In the genomic region with DNA sequence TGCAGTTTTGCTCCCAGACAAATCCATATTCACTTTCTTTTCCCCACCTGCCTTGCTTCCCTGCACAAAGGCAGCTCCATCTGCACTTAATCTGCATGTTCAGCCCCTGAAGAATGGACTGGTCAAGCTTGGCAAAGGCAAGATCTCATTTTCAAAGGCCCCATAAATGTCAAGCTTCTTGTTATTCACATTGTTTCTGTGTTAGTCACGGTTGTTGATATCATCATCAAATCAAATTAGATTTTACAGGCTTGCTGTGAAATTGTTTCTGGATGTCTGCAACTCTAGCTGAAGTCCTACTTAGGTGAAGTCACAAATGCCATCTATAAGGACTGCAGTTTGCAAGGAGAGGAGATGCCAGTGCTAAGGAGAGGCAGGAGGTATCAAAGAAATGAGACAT, we compare ENCODE assay signal across 21 cellular contexts.
DNase-seq lines count a peak whose midpoint lies in the region; TF ChIP-seq lines count a peak whose summit lies in the region.
"Had no signal": no experiment of that assay in that cellular context is flagged by ENCODE, and none has a peak within 500 bp of the region (broad histone marks: within the 10 kb centered on the region; RNA-seq: fewer than 3 reads in every experiment).

No MANE protein-coding gene starts in this region.

- TF ChIP-seq EP300 in SK-N-SH (IDR thresholded peaks at IDR 0.05; ENCODE audit: borderline replicate concordance in 1 of 2, low read depth in 1 of 2, low read length in 1 of 2), result no peak

- H3F3A ChIP-seq in GM23248 (ENCODE audit: insufficient read depth) (no peaks in the 10 kb centered on the region), SK-N-SH (replicated peaks; ENCODE audit: insufficient read depth) (no peaks in the 10 kb centered on the region), PC-9 (ENCODE audit: insufficient read depth, low read depth) (no peaks in the 10 kb centered on the region)

- TF ChIP-seq RAD21 in SK-N-SH (IDR thresholded peaks at IDR 0.05; ENCODE audit: low read length), result no peak

- H3K27me3 Mint-ChIP-seq in activated T-helper 2 cell treated with anti-CD3 and anti-CD28 coated beads, Interferon-gamma antibody, Interleukin-2, Interleukin-4, amounts not matched to agents 10 μg/mL and 5 μg/mL and 100 μg/mL, durations not matched to agents 14 hours and 24 hours and 36 hours (ENCODE audit: low read depth), result no peaks in the 10 kb centered on the region

- H3K36me3 ChIP-seq in GM23248 (ENCODE audit: low read depth) (no peaks in the 10 kb centered on the region), SK-N-SH (replicated peaks in 1 of 2; ENCODE audit: control insufficient read depth in 1 of 2, insufficient read depth in 2 of 2, low read length in 1 of 2) (no peaks in the 10 kb centered on the region), PC-9 (ENCODE audit: low read depth) (no peaks in the 10 kb centered on the region)
- H3K36me3 ChIP-seq: BE2C, Peyer's patch, SJCRH30 had no signal

- no peaks in the 10 kb centered on the region for H3K4me1 Mint-ChIP-seq in activated T-helper 2 cell treated with anti-CD3 and anti-CD28 coated beads, Interferon-gamma antibody, Interleukin-2, Interleukin-4, amounts not matched to agents 10 μg/mL and 5 μg/mL and 100 μg/mL, durations not matched to agents 14 hours and 24 hours and 36 hours (ENCODE audit: low read depth)

- H3K9ac ChIP-seq in GM23248, result no peak overlapping the region
- H3K9ac ChIP-seq in SK-N-SH, result no peak overlapping the region
- H3K9ac ChIP-seq: KMS-11 had no signal

- CTCF ChIA-PET in SK-N-SH (lab: Yijun Ruan, JAX), result interaction anchor here (2.5 kb wide), 1 partner anchor 44 kb away, joined by 10 read pairs; no protein-coding TSS in a partner anchor
- CTCF ChIA-PET in PC-9 (lab: Charles Lee), result no interaction called here
- CTCF ChIA-PET in GM10248 (lab: Yijun Ruan, JAX), result no interaction called here

- intact Hi-C loops in PC-9 (cut with micrococcal nuclease; ENCODE audit: unreplicated experiment), result no loop called here
- intact Hi-C loops in activated T-helper 2 cell treated with anti-CD3 and anti-CD28 coated beads, Interferon-gamma antibody, Interleukin-2, Interleukin-4, amounts not matched to agents 10 μg/mL and 5 μg/mL and 100 μg/mL, durations not matched to agents 14 hours and 24 hours and 36 hours (cut with micrococcal nuclease), result no loop called here

- in situ Hi-C loops in GM23248 (cut with MboI), result no loop called here

- DNase-seq in A172 (ENCODE audit: low spot score), result peak; percentile 45
- peak; percentile 1 for DNase-seq in GM23248
- DNase-seq in SK-N-SH, result no peak
- DNase-seq in iris pigment epithelial cell (ENCODE audit: low read depth), result peak; percentile 1
- DNase-seq in COLO668 (lab: John Stamatoyannopoulos, UW; ENCODE audit: unreplicated experiment), result no peak
- no peak for DNase-seq in PC-9
- DNase-seq in GM10248 (ENCODE audit: extremely low spot score), result no peak
- no peak for DNase-seq in activated T-helper 2 cell treated with anti-CD3 and anti-CD28 coated beads, Interferon-gamma antibody, Interleukin-2, Interleukin-4, amounts not matched to agents 10 μg/mL and 5 μg/mL and 100 μg/mL, durations not matched to agents 14 hours and 24 hours and 36 hours (ENCODE audit: low spot score)
- DNase-seq: BE2C; DMS79 treated with DMSO at 0.1 percent for 48 hours; IMR-90; NCI-H187; NCI-H2107; NCI-H524; NCI-H774; NK-92 treated with Interleukin-12 subunit alpha and Interleukin-12 subunit beta, amount 100 ng/mL, for 24 hours; Peyer's patch; SJCRH30 had no signal

- no peak overlapping the region for H3K4me3 Mint-ChIP-seq in activated T-helper 2 cell treated with anti-CD3 and anti-CD28 coated beads, Interferon-gamma antibody, Interleukin-2, Interleukin-4, amounts not matched to agents 10 μg/mL and 5 μg/mL and 100 μg/mL, durations not matched to agents 14 hours and 24 hours and 36 hours (ENCODE audit: low read depth)
- H3K4me3 Mint-ChIP-seq: T-helper 1 cell treated with Interleukin-12 subunit alpha and Interleukin-12 subunit beta and Interleukin-4 antibody, amounts not matched to agents 30 μg/mL and 1 μg/mL, for 36 hours had no signal

- H3K4me1 ChIP-seq in GM23248 (ENCODE audit: insufficient read depth) (no peaks in the 10 kb centered on the region), SK-N-SH (ENCODE audit: control insufficient read depth in 1 of 2, insufficient read depth in 2 of 2, low read depth in 1 of 2, low read length in 1 of 2) (peaks cover 0 to 7% of the 10 kb centered on the region in 2 experiments; a peak in 1 of 4 replicates), PC-9 (replicated peaks; ENCODE audit: insufficient read depth) (no peaks in the 10 kb centered on the region)
- H3K4me1 ChIP-seq: Peyer's patch had no signal

- WGBS in GM23248 (ENCODE audit: low coverage in 1 of 2, low lambda C conversion rate in 2 of 2, missing lambda C conversion rate in 2 of 2), 2 experiments, result 9 to 17% methylated on average over 1 of the region's 1 CpG
- WGBS in SK-N-SH (ENCODE audit: low lambda C conversion rate), result 0% methylated on average over 1 of the region's 1 CpG

- H3K36me3 Mint-ChIP-seq in activated T-helper 2 cell treated with anti-CD3 and anti-CD28 coated beads, Interferon-gamma antibody, Interleukin-2, Interleukin-4, amounts not matched to agents 10 μg/mL and 5 μg/mL and 100 μg/mL, durations not matched to agents 14 hours and 24 hours and 36 hours (ENCODE audit: low read depth), result no peaks in the 10 kb centered on the region

- no TSS peak for BruUV-seq in PC-9 (replicated peaks; lab: Mats Ljungman, UMichigan)

- H3K9me3 Mint-ChIP-seq in activated T-helper 2 cell treated with anti-CD3 and anti-CD28 coated beads, Interferon-gamma antibody, Interleukin-2, Interleukin-4, amounts not matched to agents 10 μg/mL and 5 μg/mL and 100 μg/mL, durations not matched to agents 14 hours and 24 hours and 36 hours, result no peaks in the 10 kb centered on the region
- H3K9me3 Mint-ChIP-seq: T-helper 1 cell treated with Interleukin-12 subunit alpha and Interleukin-12 subunit beta and Interleukin-4 antibody, amounts not matched to agents 30 μg/mL and 1 μg/mL, for 36 hours had no signal

- no peak overlapping the region for H3K4me2 ChIP-seq in GM23248 (ENCODE audit: unreplicated experiment)
- no peak overlapping the region for H3K4me2 ChIP-seq in SK-N-SH
- no peak overlapping the region for H3K4me2 ChIP-seq in PC-9
- H3K4me2 ChIP-seq: KMS-11 had no signal

- no peak overlapping the region for H3K4me3 ChIP-seq in GM23248
- no peak overlapping the region for H3K4me3 ChIP-seq in SK-N-SH (ENCODE audit: low read depth in 2 of 2, low read length in 1 of 2)
- H3K4me3 ChIP-seq in PC-9, result no peak overlapping the region
- H3K4me3 ChIP-seq: Peyer's patch, SJCRH30 had no signal

- H3K27ac ChIP-seq in GM23248, result no peak overlapping the region
- no peak overlapping the region; a peak in 1 of 4 replicates for H3K27ac ChIP-seq in SK-N-SH (ENCODE audit: low read depth in 2 of 2, low read length in 1 of 2)
- H3K27ac ChIP-seq in PC-9, result no peak overlapping the region
- H3K27ac ChIP-seq: 22Rv1, KMS-11, Peyer's patch, SJCRH30 had no signal

- H3K9me2 ChIP-seq in GM23248 (ENCODE audit: insufficient read depth), result no peaks in the 10 kb centered on the region
- H3K9me2 ChIP-seq in SK-N-SH, result no peaks in the 10 kb centered on the region
- no peaks in the 10 kb centered on the region for H3K9me2 ChIP-seq in PC-9 (ENCODE audit: insufficient read depth)

- no peaks in the 10 kb centered on the region for H4K20me1 ChIP-seq in GM23248 (ENCODE audit: insufficient read depth)
- no peaks in the 10 kb centered on the region for H4K20me1 ChIP-seq in SK-N-SH (ENCODE audit: insufficient read depth)
- H4K20me1 ChIP-seq in PC-9 (ENCODE audit: insufficient read depth), result no peaks in the 10 kb centered on the region

- H3K9me3 ChIP-seq in GM23248 (ENCODE audit: low read depth) (no peaks in the 10 kb centered on the region), SK-N-SH (no peaks in the 10 kb centered on the region; the same call in 1 of the 2 replicates), PC-9 (ENCODE audit: insufficient read depth, low read depth) (no peaks in the 10 kb centered on the region)
- H3K9me3 ChIP-seq: BE2C, Peyer's patch, SJCRH30 had no signal

- H3K79me2 ChIP-seq in GM23248 (ENCODE audit: insufficient read depth), result no peaks in the 10 kb centered on the region
- no peaks in the 10 kb centered on the region for H3K79me2 ChIP-seq in SK-N-SH (ENCODE audit: insufficient read depth)
- H3K79me2 ChIP-seq in PC-9 (ENCODE audit: low read depth), result no peaks in the 10 kb centered on the region

- H3K27ac Mint-ChIP-seq in activated T-helper 2 cell treated with anti-CD3 and anti-CD28 coated beads, Interferon-gamma antibody, Interleukin-2, Interleukin-4, amounts not matched to agents 10 μg/mL and 5 μg/mL and 100 μg/mL, durations not matched to agents 14 hours and 24 hours and 36 hours, result no peak overlapping the region
- H3K27ac Mint-ChIP-seq: T-helper 1 cell treated with Interleukin-12 subunit alpha and Interleukin-12 subunit beta and Interleukin-4 antibody, amounts not matched to agents 30 μg/mL and 1 μg/mL, for 36 hours had no signal

- no peak for TF ChIP-seq CTCF in SK-N-SH (IDR thresholded peaks at IDR 0.05)
- no peak for TF ChIP-seq CTCF in PC-9 (conservative IDR thresholded peaks at IDR 0.05)
- TF ChIP-seq CTCF in GM10248 (IDR thresholded peaks at IDR 0.05; ENCODE audit: control extremely low read depth, extremely low read depth, low read depth, missing control alignments), result no peak

- H3K27me3 ChIP-seq in GM23248 (replicated peaks; ENCODE audit: insufficient read depth), result peaks cover 12% of the 10 kb centered on the region
- no peaks in the 10 kb centered on the region for H3K27me3 ChIP-seq in SK-N-SH (ENCODE audit: insufficient read depth)
- peaks cover 20% of the 10 kb centered on the region; the same call in 1 of the 2 replicates for H3K27me3 ChIP-seq in PC-9 (ENCODE audit: insufficient read depth, low read depth)
- H3K27me3 ChIP-seq: BE2C, Peyer's patch had no signal

- POLR2A ChIA-PET in SK-N-SH (lab: Yijun Ruan, JAX) (no interaction called here), PC-9 (lab: Charles Lee; ENCODE audit: unreplicated experiment) (no interaction called here), GM10248 (lab: Yijun Ruan, JAX) (no interaction called here)

- H2AFZ ChIP-seq in GM23248 (no peak overlapping the region), SK-N-SH (ENCODE audit: low read depth) (no peak overlapping the region), PC-9 (no peak overlapping the region)

TF ChIP-seq in SK-N-SH, 30 proteins besides CTCF, POLR2A, EP300 and RAD21:
- TF ChIP-seq MXI1 (IDR thresholded peaks at IDR 0.05; ENCODE audit: low read depth, low read length), result no peak
- 0 out of 2 replicates have a peak, but pooled peaks have one; percentile 26 for TF ChIP-seq GATA2 (CRISPR knock-in tag; IDR thresholded peaks at IDR 0.05)

Comparison
In these comparisons a context has a peak if more than half of its experiments do, and no peak if none do; other contexts are left out.
1. DNase-seq: peak in A172 (single experiment), GM23248 (single experiment) and iris pigment epithelial cell (single experiment); none in SK-N-SH (single experiment), COLO668 (single experiment), PC-9 (0 of 2), GM10248 (single experiment) and activated T-helper 2 cell treated with anti-CD3 and anti-CD28 coated beads, Interferon-gamma antibody, Interleukin-2, Interleukin-4, amounts not matched to agents 10 μg/mL and 5 μg/mL and 100 μg/mL, durations not matched to agents 14 hours and 24 hours and 36 hours (single experiment).